1 cellular context compared by ENCODE assay signal in the genomic region with DNA sequence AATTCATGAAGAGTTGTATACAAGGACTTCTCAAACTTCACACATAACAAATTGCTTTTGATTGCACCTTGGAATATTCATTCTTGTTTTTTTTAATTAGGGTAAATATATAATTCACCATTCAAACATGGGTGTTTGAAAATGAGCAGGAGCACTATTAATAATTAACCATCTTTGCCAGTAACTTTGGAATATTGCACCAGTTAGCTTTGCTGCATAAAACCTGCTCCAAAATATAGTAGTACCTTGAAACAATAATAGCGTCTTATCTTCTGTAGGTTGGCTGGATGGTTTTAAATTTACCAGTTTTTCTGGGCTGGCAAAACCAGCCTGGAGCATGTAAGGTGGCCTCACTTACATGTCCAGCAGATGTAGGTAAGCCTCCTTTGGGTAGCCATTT.
TF ChIP-seq lines count a peak whose summit lies in the region.

No MANE protein-coding gene starts in this region.

TF ChIP-seq in HepG2, 621 proteins besides CTCF, POLR2A, EP300 and RAD21 (continued from another document):
- TF ChIP-seq, protein P1, sequence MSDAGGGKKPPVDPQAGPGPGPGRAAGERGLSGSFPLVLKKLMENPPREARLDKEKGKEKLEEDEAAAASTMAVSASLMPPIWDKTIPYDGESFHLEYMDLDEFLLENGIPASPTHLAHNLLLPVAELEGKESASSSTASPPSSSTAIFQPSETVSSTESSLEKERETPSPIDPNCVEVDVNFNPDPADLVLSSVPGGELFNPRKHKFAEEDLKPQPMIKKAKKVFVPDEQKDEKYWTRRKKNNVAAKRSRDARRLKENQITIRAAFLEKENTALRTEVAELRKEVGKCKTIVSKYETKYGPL (CRISPR knock-in tag; IDR thresholded peaks at IDR 0.05): no peak
- TF ChIP-seq NFYB (CRISPR knock-in tag; IDR thresholded peaks at IDR 0.05): no peak
